ENCODE assay signal across 11 cellular contexts in genomic region chr13:44853641-44854040, GRCh38.
A peak's percentile ranks its signal among the peaks of the same experiment; 100 is the strongest.
DNase-seq lines count a peak whose midpoint lies in the region; ATAC-seq, FAIRE-seq and TF ChIP-seq lines count a peak whose summit lies in the region.
"Had no signal": no experiment of that assay in that cellular context is flagged by ENCODE, and none has a peak within 500 bp of the region (broad histone marks: within the 10 kb centered on the region; RNA-seq: fewer than 3 reads in every experiment).

No MANE protein-coding gene starts in this region.

- peaks cover 18 to 33% of the 10 kb centered on the region in 2 donors for H3K4me1 ChIP-seq in kidney (ENCODE audit: control insufficient read depth in 1 of 2, insufficient read depth in 1 of 2, low read depth in 1 of 2, low read length in 2 of 2)
- H3K4me1 ChIP-seq in smooth muscle cell (ENCODE audit: low read depth), result no peaks in the 10 kb centered on the region

- DNase-seq in NCI-H1105 treated with DMSO at 0.1 percent for 48 hours (lab: John Stamatoyannopoulos, UW) (peak; percentile 4), NCI-H1105 (lab: John Stamatoyannopoulos, UW) (no peak), MCF 10A (ENCODE audit: unreplicated experiment) (peak; percentile 9), kidney (no peak), smooth muscle cell (lab: John Stamatoyannopoulos, UW; ENCODE audit: unreplicated experiment) (no peak), HCEC 1CT (no peak), Kasumi-1 (lab: John Stamatoyannopoulos, UW) (no peak)
- DNase-seq: amniotic stem cell; effector CD8-positive, alpha-beta T cell; stimulated activated naive B cell treated with anti-CD40 and anti-IgM and Interleukin-4, amounts not matched to agents 10 μg/mL and 1 μg/mL and 100 μg/mL, for 72 hours had no signal

- H3K27ac ChIP-seq in kidney (ENCODE audit: low read depth in 2 of 2, low read length in 2 of 2) (peak overlapping the region; percentile 49 to 66), smooth muscle cell (ENCODE audit: low read depth) (no peak overlapping the region)

- no peaks in the 10 kb centered on the region for H3K4me1 Mint-ChIP-seq in MCF 10A (ENCODE audit: insufficient read depth, unreplicated experiment)

- WGBS in smooth muscle cell (ENCODE audit: low lambda C conversion rate), result 95% methylated on average over 3 of the region's 3 CpGs

- intact Hi-C loops in MCF 10A (cut with micrococcal nuclease) (no loop called here), kidney (cut with DNase I) (no loop called here)

- H3K9me3 ChIP-seq in kidney (ENCODE audit: control insufficient read depth in 1 of 2, low read length in 2 of 2) (no peaks in the 10 kb centered on the region), smooth muscle cell (replicated peaks; ENCODE audit: low read depth) (no peaks in the 10 kb centered on the region)

- H3K27ac Mint-ChIP-seq in MCF 10A (ENCODE audit: low read depth, unreplicated experiment), result no peak overlapping the region
- H3K27ac Mint-ChIP-seq: stimulated activated naive B cell treated with anti-CD40 and anti-IgM and Interleukin-4, amounts not matched to agents 10 μg/mL and 1 μg/mL and 100 μg/mL, for 72 hours had no signal

- H3K9ac ChIP-seq in kidney (ENCODE audit: low read length in 2 of 2) (no peak overlapping the region), smooth muscle cell (ENCODE audit: low read depth) (no peak overlapping the region)

- no TSS peak for BruUV-seq in MCF 10A (replicated peaks; lab: Mats Ljungman, UMichigan)

- no peak for FAIRE-seq in kidney (lab: Jason Lieb, UNC)

- H2AFZ ChIP-seq in smooth muscle cell (ENCODE audit: low read depth), result no peak overlapping the region

- H3K4me2 ChIP-seq in smooth muscle cell, result no peak overlapping the region

- H3K79me2 ChIP-seq in smooth muscle cell (ENCODE audit: low read depth), result no peaks in the 10 kb centered on the region

- H3K27me3 Mint-ChIP-seq in MCF 10A (ENCODE audit: insufficient read depth, unreplicated experiment), result no peaks in the 10 kb centered on the region

- H3K36me3 ChIP-seq in kidney (ENCODE audit: control insufficient read depth in 1 of 2, insufficient read depth in 2 of 2, low read length in 2 of 2), result no peaks in the 10 kb centered on the region
- no peaks in the 10 kb centered on the region for H3K36me3 ChIP-seq in smooth muscle cell (ENCODE audit: low read depth)

- no peak overlapping the region for H3K4me3 ChIP-seq in kidney (ENCODE audit: low read length in 2 of 2)
- peak overlapping the region; percentile 2 for H3K4me3 ChIP-seq in smooth muscle cell

- no peaks in the 10 kb centered on the region for H3K36me3 Mint-ChIP-seq in MCF 10A (ENCODE audit: insufficient read depth, unreplicated experiment)
- H3K36me3 Mint-ChIP-seq: stimulated activated naive B cell treated with anti-CD40 and anti-IgM and Interleukin-4, amounts not matched to agents 10 μg/mL and 1 μg/mL and 100 μg/mL, for 72 hours had no signal

- CTCF ChIA-PET in MCF 10A (lab: Yijun Ruan, JAX), result no interaction called here

- TF ChIP-seq CTCF in MCF 10A (IDR thresholded peaks at IDR 0.05; ENCODE audit: unreplicated experiment), result no peak
- no peak for TF ChIP-seq CTCF in kidney (IDR thresholded peaks at IDR 0.05; ENCODE audit: borderline replicate concordance, extremely low read depth, insufficient read depth)
- TF ChIP-seq CTCF in smooth muscle cell (IDR thresholded peaks at IDR 0.05; ENCODE audit: borderline replicate concordance, insufficient read depth, poor library complexity, severe bottlenecking), result no peak

- H3K4me3 Mint-ChIP-seq in MCF 10A (ENCODE audit: unreplicated experiment), result no peak overlapping the region
- H3K4me3 Mint-ChIP-seq: stimulated activated naive B cell treated with anti-CD40 and anti-IgM and Interleukin-4, amounts not matched to agents 10 μg/mL and 1 μg/mL and 100 μg/mL, for 72 hours had no signal

- POLR2A ChIA-PET in MCF 10A (lab: Yijun Ruan, JAX), result interaction anchor here (1.3 kb wide), 1 partner anchor 350 kb away, joined by 3 read pairs; no protein-coding TSS in a partner anchor

- no peak for ATAC-seq in GM19452 (IDR thresholded peaks at IDR 0.05; ENCODE audit: unreplicated experiment)
- ATAC-seq: stimulated activated naive B cell treated with anti-CD40 and anti-IgM and Interleukin-4, amounts not matched to agents 10 μg/mL and 1 μg/mL and 100 μg/mL, for 72 hours had no signal

- H3K9me3 Mint-ChIP-seq in MCF 10A (ENCODE audit: unreplicated experiment), result no peaks in the 10 kb centered on the region
- H3K9me3 Mint-ChIP-seq: stimulated activated naive B cell treated with anti-CD40 and anti-IgM and Interleukin-4, amounts not matched to agents 10 μg/mL and 1 μg/mL and 100 μg/mL, for 72 hours had no signal

- no peaks in the 10 kb centered on the region for H3F3A ChIP-seq in smooth muscle cell (ENCODE audit: low read depth)

- no peaks in the 10 kb centered on the region for H3K27me3 ChIP-seq in smooth muscle cell (ENCODE audit: low read depth)

- H4K20me1 ChIP-seq in smooth muscle cell (ENCODE audit: low read depth), result no peaks in the 10 kb centered on the region

Comparison
In these comparisons a context has a peak if more than half of its experiments do, and no peak if none do; other contexts are left out.
1. DNase-seq: peak in NCI-H1105 treated with DMSO at 0.1 percent for 48 hours (single experiment) and MCF 10A (single experiment); none in NCI-H1105 (single experiment), kidney (single experiment), smooth muscle cell (single experiment), HCEC 1CT (single experiment) and Kasumi-1 (0 of 2).